8 cellular contexts compared by ENCODE assay signal in genomic region chr12:52050116-52050770, GRCh38. TPM values are rescaled to one million over a fixed set of nuclear protein-coding genes. Genes with fewer than 3 reads are reported as not detected.
DNase-seq lines count a peak whose midpoint lies in the region; ATAC-seq lines count a peak whose summit lies in the region.

No MANE protein-coding gene starts in this region.

- H3K27ac ChIP-seq in HUES6 (ENCODE audit: low read depth, low read length) (peak overlapping the region; percentile 60; the same call in 1 of the 2 replicates), angular gyrus (ENCODE audit: low read depth, low read length) (peak overlapping the region; percentile 98)

- no peak for ATAC-seq in stimulated activated naive CD8-positive, alpha-beta T cell treated with anti-CD3 and anti-CD28 coated beads, Interleukin-15, amount 100 ng/mL, for 72 hours
- no peak for ATAC-seq in HG03280 (IDR thresholded peaks at IDR 0.05; ENCODE audit: unreplicated experiment)

- peak; percentile 34 for DNase-seq in COR-L47 (lab: John Stamatoyannopoulos, UW)
- peak; percentile 64 for DNase-seq in iPS-NIHi7 (ENCODE audit: extremely low spot score)
- no peak for DNase-seq in stimulated activated naive CD8-positive, alpha-beta T cell treated with anti-CD3 and anti-CD28 coated beads, Interleukin-15, amount 100 ng/mL, for 72 hours
- DNase-seq in posterior vena cava (ENCODE audit: low spot score) = no peak
- no peak for DNase-seq in stimulated activated CD4-positive, alpha-beta T cell treated with anti-CD3 and anti-CD28 coated beads, Interleukin-1b, Interleukin-23, amount 100 ng/mL, for 48 hours

- H3K27ac Mint-ChIP-seq in stimulated activated naive CD8-positive, alpha-beta T cell treated with anti-CD3 and anti-CD28 coated beads, Interleukin-15, amount 100 ng/mL, for 72 hours = peak overlapping the region; percentile 96 to 98

- peaks cover 22% of the 10 kb centered on the region for H3K4me1 ChIP-seq in HUES6 (ENCODE audit: control insufficient read depth, insufficient read depth, low read length)

- intact Hi-C loops in posterior vena cava (cut with DNase I) = no loop called here

- H3K9ac ChIP-seq in HUES6 (ENCODE audit: low read length) = peak overlapping the region; percentile 82

- peaks cover 43% of the 10 kb centered on the region for H3K27me3 ChIP-seq in HUES6 (ENCODE audit: control insufficient read depth, insufficient read depth, low read length)

- peaks cover 82% of the 10 kb centered on the region for H3K4me1 Mint-ChIP-seq in stimulated activated naive CD8-positive, alpha-beta T cell treated with anti-CD3 and anti-CD28 coated beads, Interleukin-15, amount 100 ng/mL, for 72 hours

- H3K36me3 ChIP-seq in HUES6 (ENCODE audit: control insufficient read depth, insufficient read depth, low read length) = peaks cover 15% of the 10 kb centered on the region; the same call in 1 of the 2 replicates

- peak overlapping the region; percentile 82 for H3K4me3 ChIP-seq in HUES6 (ENCODE audit: low read depth, low read length)

- no peaks in the 10 kb centered on the region for H3K9me3 ChIP-seq in HUES6 (ENCODE audit: control insufficient read depth, insufficient read depth, low read depth, low read length)

- H3K27me3 Mint-ChIP-seq in stimulated activated naive CD8-positive, alpha-beta T cell treated with anti-CD3 and anti-CD28 coated beads, Interleukin-15, amount 100 ng/mL, for 72 hours = no peaks in the 10 kb centered on the region

- no peaks in the 10 kb centered on the region for H3K9me3 Mint-ChIP-seq in stimulated activated naive CD8-positive, alpha-beta T cell treated with anti-CD3 and anti-CD28 coated beads, Interleukin-15, amount 100 ng/mL, for 72 hours

- peak overlapping the region; percentile 91 to 92 for H3K4me3 Mint-ChIP-seq in stimulated activated naive CD8-positive, alpha-beta T cell treated with anti-CD3 and anti-CD28 coated beads, Interleukin-15, amount 100 ng/mL, for 72 hours

RNA-seq across cellular contexts. Expression of gene NR4A1, which starts 1.0 kb away (rescaled TPM):
- total RNA-seq in posterior vena cava = 100 to 1,000 TPM; 197 to 567 TPM

RNA-seq across cellular contexts. Expression of gene ATG101, which starts 19.5 kb away (rescaled TPM):
- total RNA-seq in posterior vena cava = 10 to 100 TPM; 26.4 to 30.8 TPM

RNA-seq across cellular contexts. Expression of gene SMIM41, which starts 29.3 kb away (rescaled TPM):
- under 1 TPM in 1 of 2 donors, not detected in 1; 0.19 TPM for total RNA-seq in posterior vena cava

RNA-seq across cellular contexts. Expression of gene TAMALIN, which starts 43.5 kb away (rescaled TPM):
- 10 to 100 TPM; 38.0 to 50.6 TPM for total RNA-seq in posterior vena cava

Comparison
In these comparisons a context has a peak if more than half of its experiments do, and no peak if none do; other contexts are left out.
1. DNase-seq: peak in COR-L47 (single experiment) and iPS-NIHi7 (single experiment); none in stimulated activated naive CD8-positive, alpha-beta T cell treated with anti-CD3 and anti-CD28 coated beads, Interleukin-15, amount 100 ng/mL, for 72 hours (0 of 2), posterior vena cava (single experiment) and stimulated activated CD4-positive, alpha-beta T cell treated with anti-CD3 and anti-CD28 coated beads, Interleukin-1b, Interleukin-23, amount 100 ng/mL, for 48 hours (single experiment).